9 cellular contexts compared by ENCODE assay signal in the genomic region with DNA sequence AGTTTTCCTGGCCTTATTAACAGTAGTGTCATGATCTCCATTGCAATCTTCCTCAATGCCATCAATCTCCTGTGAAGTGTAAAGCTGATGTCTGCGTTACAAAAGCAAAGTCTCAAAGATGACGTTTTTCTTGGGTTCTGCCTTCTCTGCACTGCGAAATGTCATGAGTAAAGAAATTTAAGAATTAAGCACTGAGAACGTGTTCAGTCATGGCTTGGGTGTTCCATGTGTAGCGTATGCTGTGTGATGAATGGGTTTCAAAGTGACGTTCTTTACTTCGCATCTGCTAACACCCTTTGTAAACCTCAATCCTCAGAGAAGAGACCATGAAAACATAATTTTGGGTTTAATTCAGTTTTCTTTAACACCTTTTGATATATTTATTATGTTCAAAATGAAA. TPM values are rescaled to one million over a fixed set of nuclear protein-coding genes. Genes with fewer than 3 reads are reported as not detected.
DNase-seq lines count a peak whose midpoint lies in the region; ATAC-seq and TF ChIP-seq lines count a peak whose summit lies in the region.
"Had no signal": no experiment of that assay in that cellular context is flagged by ENCODE, and none has a peak within 500 bp of the region (broad histone marks: within the 10 kb centered on the region; RNA-seq: fewer than 3 reads in every experiment).

No MANE protein-coding gene starts in this region.

- no peak for ATAC-seq in natural killer cell treated with Interleukin-12 subunit alpha and Interleukin-12 subunit beta and Interleukin-15 and Interleukin-18, amount 100 ng/mL, for 72 hours
- ATAC-seq in GM19035 (IDR thresholded peaks at IDR 0.05; ENCODE audit: unreplicated experiment) (no peak), HG03565 (IDR thresholded peaks at IDR 0.05; ENCODE audit: unreplicated experiment) (no peak)

- intact Hi-C loops in colonic mucosa (cut with DNase I), result no loop called here

- H3K4me3 ChIP-seq in AG04450 (ENCODE audit: low read depth, low read length), result peak overlapping the region; percentile 73
- peak overlapping the region; percentile 77 for H3K4me3 ChIP-seq in Loucy (ENCODE audit: low read length, poor library complexity, severe bottlenecking)
- H3K4me3 ChIP-seq in colonic mucosa, result peak overlapping the region; percentile 62

- H2AFZ ChIP-seq in Loucy (ENCODE audit: low read length), result no peak overlapping the region

- H3K27ac ChIP-seq in AG04450 (ENCODE audit: low read depth, low read length) (no peak overlapping the region), colonic mucosa (no peak overlapping the region)

- H3K4me2 ChIP-seq in Loucy (ENCODE audit: low read depth, low read length, poor library complexity, severe bottlenecking), result peak overlapping the region; percentile 39

- H3K4me3 Mint-ChIP-seq in natural killer cell treated with Interleukin-12 subunit alpha and Interleukin-12 subunit beta and Interleukin-15 and Interleukin-18, amount 100 ng/mL, for 72 hours, result peak overlapping the region; percentile 90

- H3K9ac ChIP-seq in Loucy (ENCODE audit: low read depth, low read length, poor library complexity, severe bottlenecking), result peak overlapping the region; percentile 69
- no peak overlapping the region for H3K9ac ChIP-seq in colonic mucosa (ENCODE audit: low read depth in 2 of 2, low read length in 2 of 2)

- H3K27me3 ChIP-seq in AG04450 (ENCODE audit: control insufficient read depth, insufficient read depth, low read length) (no peaks in the 10 kb centered on the region), Loucy (ENCODE audit: insufficient read depth, low read length, poor library complexity, severe bottlenecking) (no peaks in the 10 kb centered on the region), colonic mucosa (no peaks in the 10 kb centered on the region)
- H3K27me3 ChIP-seq: pancreas had no signal

- peaks cover 3% of the 10 kb centered on the region for H3K9me3 Mint-ChIP-seq in natural killer cell treated with Interleukin-12 subunit alpha and Interleukin-12 subunit beta and Interleukin-15 and Interleukin-18, amount 100 ng/mL, for 72 hours

- no peak for TF ChIP-seq CTCF in AG04450 (IDR thresholded peaks at IDR 0.05; ENCODE audit: low read depth, low read length)
- TF ChIP-seq CTCF in Loucy (conservative IDR thresholded peaks at IDR 0.05; ENCODE audit: low read length), result no peak
- TF ChIP-seq CTCF in colonic mucosa (IDR thresholded peaks at IDR 0.05), result no peak

- H3K27me3 Mint-ChIP-seq in natural killer cell treated with Interleukin-12 subunit alpha and Interleukin-12 subunit beta and Interleukin-15 and Interleukin-18, amount 100 ng/mL, for 72 hours, result no peaks in the 10 kb centered on the region

- POLR2A ChIA-PET in AG04450 (lab: Yijun Ruan, JAX), result no interaction called here

- peak overlapping the region; percentile 71 to 86 for H3K27ac Mint-ChIP-seq in natural killer cell treated with Interleukin-12 subunit alpha and Interleukin-12 subunit beta and Interleukin-15 and Interleukin-18, amount 100 ng/mL, for 72 hours

- peaks cover 5% of the 10 kb centered on the region; the same call in 1 of the 2 replicates for H3K9me3 ChIP-seq in AG04450 (ENCODE audit: control insufficient read depth, insufficient read depth, low read length)
- no peaks in the 10 kb centered on the region for H3K9me3 ChIP-seq in Loucy (ENCODE audit: insufficient read depth, low read depth, low read length)
- no peaks in the 10 kb centered on the region for H3K9me3 ChIP-seq in colonic mucosa
- H3K9me3 ChIP-seq: pancreas had no signal

- no peaks in the 10 kb centered on the region for H3K4me1 ChIP-seq in Loucy (ENCODE audit: insufficient read depth, low read length, poor library complexity, severe bottlenecking)
- H3K4me1 ChIP-seq in colonic mucosa, result no peaks in the 10 kb centered on the region
- H3K4me1 ChIP-seq: pancreas had no signal

- H3K36me3 ChIP-seq in Loucy (ENCODE audit: insufficient read depth, low read length) (no peaks in the 10 kb centered on the region), colonic mucosa (no peaks in the 10 kb centered on the region)
- H3K36me3 ChIP-seq: pancreas had no signal

- no peaks in the 10 kb centered on the region for H3F3A ChIP-seq in Loucy (ENCODE audit: low read depth)

- no peaks in the 10 kb centered on the region for H3K9me2 ChIP-seq in Loucy (replicated peaks; ENCODE audit: low read depth, low read length)

- no peaks in the 10 kb centered on the region for H4K20me1 ChIP-seq in Loucy (ENCODE audit: insufficient read depth, low read length, poor library complexity, severe bottlenecking)

- DNase-seq in AG04450 (ENCODE audit: low read depth, low spot score) (no peak), colonic mucosa (no peak), COLO668 (lab: John Stamatoyannopoulos, UW; ENCODE audit: unreplicated experiment) (no peak), NCI-H748 treated with DMSO at 0.1 percent for 48 hours (lab: John Stamatoyannopoulos, UW) (no peak)
- no peak for DNase-seq in natural killer cell treated with Interleukin-12 subunit alpha and Interleukin-12 subunit beta and Interleukin-15 and Interleukin-18, amount 100 ng/mL, for 72 hours (ENCODE audit: low spot score)
- DNase-seq: pancreas had no signal

- no peaks in the 10 kb centered on the region for H3K36me3 Mint-ChIP-seq in natural killer cell treated with Interleukin-12 subunit alpha and Interleukin-12 subunit beta and Interleukin-15 and Interleukin-18, amount 100 ng/mL, for 72 hours

- peaks cover 11 to 18% of the 10 kb centered on the region in 2 donors for H3K4me1 Mint-ChIP-seq in natural killer cell treated with Interleukin-12 subunit alpha and Interleukin-12 subunit beta and Interleukin-15 and Interleukin-18, amount 100 ng/mL, for 72 hours (ENCODE audit: low read depth in 2 of 2)

- CTCF ChIA-PET in AG04450 (lab: Charles Lee), result interaction anchor here (1.3 to 1.8 kb wide), 3 partner anchors 9 to 24 kb away, joined by 6 to 9 read pairs (median 8); no protein-coding TSS in a partner anchor

- H3K79me2 ChIP-seq in Loucy (ENCODE audit: insufficient read depth, low read length), result no peaks in the 10 kb centered on the region

RNA-seq across cellular contexts. Expression of a gene that starts 1.0 kb away (rescaled TPM):
- 6.6 and 8.2 TPM in 2 replicates for polyA plus RNA-seq in AG04450 (2011; rRNA removed)
- 2.1 and 2.9 TPM in 2 replicates for polyA minus RNA-seq in AG04450 (2011; rRNA and poly(A)+ RNA removed)
- 1 to 10 TPM; 1.5 to 2.4 TPM for total RNA-seq in colonic mucosa
- total RNA-seq in natural killer cell treated with Interleukin-12 subunit alpha and Interleukin-12 subunit beta and Interleukin-15 and Interleukin-18, amount 100 ng/mL, for 72 hours, result 1 to 10 TPM; 4.6 to 7.5 TPM
